28 cellular contexts compared by ENCODE assay signal in genomic region chr7:107430057-107430456, GRCh38. TPM values are rescaled to one million over a fixed set of nuclear protein-coding genes. Genes with fewer than 3 reads are reported as not detected.
"Had no signal": no experiment of that assay in that cellular context is flagged by ENCODE, and none has a peak within 500 bp of the region (broad histone marks: within the 10 kb centered on the region; RNA-seq: fewer than 3 reads in every experiment).

No MANE protein-coding gene starts in this region.

- H3K4me1 ChIP-seq: lower lobe of right lung, prostate gland, testis had no signal

- H3K9me3 Mint-ChIP-seq: stimulated activated effector memory CD8-positive, alpha-beta T cell treated with anti-CD3 and anti-CD28 coated beads, Interleukin-12 subunit alpha, Interleukin-12 subunit beta, amount 100 ng/mL, for 72 hours had no signal

- H3K27me3 Mint-ChIP-seq: naive thymus-derived CD8-positive, alpha-beta T cell; type B pancreatic cell had no signal

- H3K9me3 ChIP-seq: gastrocnemius medialis, prostate gland, sigmoid colon, testis, tibial artery had no signal

- ATAC-seq: esophagus mucosa; gastrocnemius medialis; left ventricle myocardium superior; lower lobe of right lung; naive thymus-derived CD8-positive, alpha-beta T cell; stimulated activated effector memory CD8-positive, alpha-beta T cell treated with anti-CD3 and anti-CD28 coated beads, Interleukin-12 subunit alpha, Interleukin-12 subunit beta, amount 100 ng/mL, for 72 hours; stimulated activated naive CD8-positive, alpha-beta T cell treated with anti-CD3 and anti-CD28 coated beads, Interleukin-15, Interleukin-2, amounts not matched to agents 100 U/mL and 50 U/mL, for 24 hours had no signal

- H3K27ac Mint-ChIP-seq: endodermal cell; naive thymus-derived CD8-positive, alpha-beta T cell; nephron progenitor cell; stimulated activated effector memory CD8-positive, alpha-beta T cell treated with anti-CD3 and anti-CD28 coated beads, Interleukin-12 subunit alpha, Interleukin-12 subunit beta, amount 100 ng/mL, for 72 hours; type B pancreatic cell had no signal

- H3K4me3 ChIP-seq: gastrocnemius medialis, lower lobe of right lung, prostate gland, right atrium auricular region, sigmoid colon, testis, tibial artery had no signal

- FAIRE-seq: keratinocyte had no signal

- H3K36me3 ChIP-seq: gastrocnemius medialis, lower lobe of right lung, prostate gland, right atrium auricular region, sigmoid colon, tibial artery had no signal

- H3K4me3 Mint-ChIP-seq: endodermal cell; nephron progenitor cell; stimulated activated effector memory CD8-positive, alpha-beta T cell treated with anti-CD3 and anti-CD28 coated beads, Interleukin-12 subunit alpha, Interleukin-12 subunit beta, amount 100 ng/mL, for 72 hours; type B pancreatic cell had no signal

- H3K4me1 Mint-ChIP-seq: endodermal cell; nephron progenitor cell; stimulated activated effector memory CD8-positive, alpha-beta T cell treated with anti-CD3 and anti-CD28 coated beads, Interleukin-12 subunit alpha, Interleukin-12 subunit beta, amount 100 ng/mL, for 72 hours had no signal

- H3K36me3 Mint-ChIP-seq: stimulated activated effector memory CD8-positive, alpha-beta T cell treated with anti-CD3 and anti-CD28 coated beads, Interleukin-12 subunit alpha, Interleukin-12 subunit beta, amount 100 ng/mL, for 72 hours had no signal

- H3K27me3 ChIP-seq: gastrocnemius medialis, right atrium auricular region, sigmoid colon, testis, tibial artery had no signal

- H3K27ac ChIP-seq: epithelial cell of prostate, gastrocnemius medialis, lower lobe of right lung, prostate gland, right atrium auricular region, sigmoid colon, testis, tibial artery had no signal

- DNase-seq: effector CD8-positive, alpha-beta T cell; endodermal cell; foreskin fibroblast; gastrocnemius medialis; head of caudate nucleus; left ventricle myocardium superior; lower lobe of right lung; naive thymus-derived CD8-positive, alpha-beta T cell; nephron progenitor cell; nucleus accumbens; sigmoid colon; stimulated activated CD4-positive, alpha-beta T cell treated with anti-CD3 and anti-CD28 coated beads, Interleukin-2, amount 100 ng/mL, for 24 hours; stimulated activated CD4-positive, alpha-beta T cell treated with anti-CD3 and anti-CD28 coated beads, Interleukin-4, amount 100 ng/mL, for 24 hours; stimulated activated naive CD8-positive, alpha-beta T cell treated with anti-CD3 and anti-CD28 coated beads, Interleukin-15, Interleukin-2, amounts not matched to agents 100 U/mL and 50 U/mL, for 24 hours; substantia nigra; testis; tibial artery had no signal

RNA-seq across cellular contexts. Expression of gene GPR22, which starts 39.8 kb away (rescaled TPM):
- total RNA-seq: endodermal cell; esophagus mucosa; gastrocnemius medialis; glomerular endothelial cell; lower lobe of right lung; mesenteric fat pad; myocyte; naive thymus-derived CD8-positive, alpha-beta T cell; osteocyte; prostate gland; testis had no signal
- polyA plus RNA-seq: keratinocyte had no signal
